23 cellular contexts compared by ENCODE assay signal in the genomic region with DNA sequence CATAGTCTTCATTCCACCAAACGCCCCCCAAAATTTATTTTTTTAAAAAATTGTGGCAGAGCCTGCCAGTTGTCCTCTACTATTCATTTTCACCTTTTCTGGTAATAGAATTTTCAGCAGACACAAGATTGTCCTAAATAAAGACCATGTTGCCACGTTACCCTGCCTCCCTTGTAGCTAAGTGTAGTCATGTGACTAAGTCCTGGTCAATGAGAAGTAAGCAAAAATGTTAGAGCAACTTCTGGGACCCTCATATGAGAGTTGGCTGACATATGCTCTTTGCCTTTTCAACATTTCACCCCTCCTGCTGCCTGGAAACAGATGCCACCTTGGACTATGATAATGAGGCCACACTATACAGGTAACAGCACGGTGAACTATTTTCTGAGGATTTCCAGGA.
A peak's percentile ranks its signal among the peaks of the same experiment; 100 is the strongest.
DNase-seq lines count a peak whose midpoint lies in the region; ATAC-seq and TF ChIP-seq lines count a peak whose summit lies in the region.
"Had no signal": no experiment of that assay in that cellular context is flagged by ENCODE, and none has a peak within 500 bp of the region (broad histone marks: within the 10 kb centered on the region; RNA-seq: fewer than 3 reads in every experiment).

No MANE protein-coding gene starts in this region.

- peaks cover 46% of the 10 kb centered on the region for H3K4me1 Mint-ChIP-seq in chondrocyte (ENCODE audit: low read depth)
- peaks cover 74% of the 10 kb centered on the region for H3K4me1 Mint-ChIP-seq in nephron

- TF ChIP-seq CTCF in chondrocyte (IDR thresholded peaks at IDR 0.05) (no peak), nephron (IDR thresholded peaks at IDR 0.05; ENCODE audit: unreplicated experiment in 3 of 3) (no peak), transverse colon (IDR thresholded peaks at IDR 0.05) (no peak)

- H3K4me1 ChIP-seq in transverse colon (peaks cover 7 to 45% (median 20%) of the 10 kb centered on the region in 4 donors), HAP-1 (peaks cover 5% of the 10 kb centered on the region; the same call in 1 of the 2 replicates)

- H3K9me3 Mint-ChIP-seq in chondrocyte (ENCODE audit: low read depth) (no peaks in the 10 kb centered on the region), nephron (no peaks in the 10 kb centered on the region)
- H3K9me3 Mint-ChIP-seq: activated T-cell treated with anti-CD3 and anti-CD28 coated beads, Interleukin-2, amount 50 U/mL, for 4 hours; CD8-positive, alpha-beta T cell; stimulated activated memory B cell treated with anti-CD40 and anti-IgM and Interleukin-4, amounts not matched to agents 10 μg/mL and 1 μg/mL and 100 μg/mL, for 72 hours had no signal

- intact Hi-C loops in transverse colon (cut with DNase I; ENCODE audit: low total_unique reads) = no loop called here

- no peak for TF ChIP-seq POLR2A in transverse colon (IDR thresholded peaks at IDR 0.05)

- no peaks in the 10 kb centered on the region for H3K9me3 ChIP-seq in transverse colon
- no peaks in the 10 kb centered on the region for H3K9me3 ChIP-seq in HAP-1
- H3K9me3 ChIP-seq: body of pancreas, right lobe of liver had no signal

- peak overlapping the region; percentile 86 for H3K27ac Mint-ChIP-seq in chondrocyte (ENCODE audit: unreplicated experiment)
- H3K27ac Mint-ChIP-seq in nephron = peak overlapping the region; percentile 26 to 73 (median 71)
- H3K27ac Mint-ChIP-seq: activated CD4-positive, alpha-beta T cell treated with anti-CD3 and anti-CD28 coated beads, Interleukin-2, amount 10 ng/mL, durations not matched to agents 24 days and 14 days; CD8-positive, alpha-beta T cell; stimulated activated memory B cell treated with anti-CD40 and anti-IgM and Interleukin-4, amounts not matched to agents 10 μg/mL and 1 μg/mL and 100 μg/mL, for 72 hours had no signal

- no peaks in the 10 kb centered on the region for H3K27me3 Mint-ChIP-seq in chondrocyte (ENCODE audit: low read depth)
- no peaks in the 10 kb centered on the region for H3K27me3 Mint-ChIP-seq in nephron (ENCODE audit: low read depth)
- H3K27me3 Mint-ChIP-seq: stimulated activated memory B cell treated with anti-CD40 and anti-IgM and Interleukin-4, amounts not matched to agents 10 μg/mL and 1 μg/mL and 100 μg/mL, for 72 hours had no signal

- H3K4me3 Mint-ChIP-seq in chondrocyte (ENCODE audit: unreplicated experiment) (no peak overlapping the region), nephron (no peak overlapping the region)
- H3K4me3 Mint-ChIP-seq: activated CD4-positive, alpha-beta T cell treated with anti-CD3 and anti-CD28 coated beads, Interleukin-2, amount 10 ng/mL, durations not matched to agents 24 days and 14 days; activated T-cell treated with anti-CD3 and anti-CD28 coated beads, Interleukin-2, amount 50 U/mL, for 4 hours; CD8-positive, alpha-beta T cell; stimulated activated memory B cell treated with anti-CD40 and anti-IgM and Interleukin-4, amounts not matched to agents 10 μg/mL and 1 μg/mL and 100 μg/mL, for 72 hours had no signal

- peaks cover 2% of the 10 kb centered on the region for H3K36me3 Mint-ChIP-seq in chondrocyte (ENCODE audit: low read depth)
- no peaks in the 10 kb centered on the region for H3K36me3 Mint-ChIP-seq in nephron (ENCODE audit: low read depth)
- H3K36me3 Mint-ChIP-seq: CD8-positive, alpha-beta T cell; stimulated activated memory B cell treated with anti-CD40 and anti-IgM and Interleukin-4, amounts not matched to agents 10 μg/mL and 1 μg/mL and 100 μg/mL, for 72 hours had no signal

- H3K27me3 ChIP-seq in transverse colon = no peaks in the 10 kb centered on the region
- peaks cover 6% of the 10 kb centered on the region; the same call in 1 of the 2 replicates for H3K27me3 ChIP-seq in HAP-1 (ENCODE audit: low read depth)
- H3K27me3 ChIP-seq: body of pancreas, right lobe of liver had no signal

- H3K36me3 ChIP-seq in transverse colon = no peaks in the 10 kb centered on the region
- no peaks in the 10 kb centered on the region for H3K36me3 ChIP-seq in HAP-1 (replicated peaks)
- H3K36me3 ChIP-seq: right lobe of liver, WERI-Rb-1 had no signal

- no peak for TF ChIP-seq EP300 in transverse colon (IDR thresholded peaks at IDR 0.05; ENCODE audit: low read depth)

- no peak for ATAC-seq in HG03045 (IDR thresholded peaks at IDR 0.05; ENCODE audit: unreplicated experiment)
- ATAC-seq: activated T-cell treated with anti-CD3 and anti-CD28 coated beads, Interleukin-2, amount 50 U/mL, for 4 hours; body of pancreas; CD8-positive, alpha-beta T cell; HepG2; right lobe of liver; stimulated activated memory B cell treated with anti-CD40 and anti-IgM and Interleukin-4, amounts not matched to agents 10 μg/mL and 1 μg/mL and 100 μg/mL, for 72 hours had no signal

- H3K4me3 ChIP-seq in transverse colon (no peak overlapping the region), HAP-1 (no peak overlapping the region)
- H3K4me3 ChIP-seq: body of pancreas, right lobe of liver had no signal

- in situ Hi-C loops in transverse colon (cut with MboI; ENCODE audit: low pct_ligation_motif_present in 1 of 4, low pct_unique_long_range_greater_than_20kb in 1 of 4, low sequenced_read_pairs in 3 of 4) (no loop called here), HAP-1 (cut with MboI; ENCODE audit: low sequenced_read_pairs) (no loop called here)

- WGBS in transverse colon (ENCODE audit: low coverage in 1 of 2), 2 donors = 70 to 84% methylated on average over 2 to 3 of the region's 3 CpGs

- H3K27ac ChIP-seq in transverse colon = peak overlapping the region in 3 of 4 donors; percentile 72 to 79 (median 74)
- H3K27ac ChIP-seq: body of pancreas, right lobe of liver, WERI-Rb-1 had no signal

- peak; percentile 9 for DNase-seq in NCI-H2171 treated with DMSO at 0.1 percent for 48 hours (lab: John Stamatoyannopoulos, UW)
- no peak for DNase-seq in NCI-H2171 (lab: John Stamatoyannopoulos, UW)
- no peak for DNase-seq in chondrocyte (ENCODE audit: low spot score)
- no peak for DNase-seq in transverse colon
- DNase-seq in HAP-1 (ENCODE audit: low spot score in 2 of 2) = no peak
- no peak for DNase-seq in hippocampal formation (lab: John Stamatoyannopoulos, UW)
- DNase-seq: activated CD4-positive, alpha-beta T cell treated with anti-CD3 and anti-CD28 coated beads, Interleukin-2, amount 10 ng/mL, durations not matched to agents 24 days and 14 days; activated gamma-delta T cell treated with Interleukin-2 at 50 U/mL for 16 hours; activated T-cell treated with anti-CD3 and anti-CD28 coated beads, Interleukin-2, amount 50 U/mL, for 4 hours; AML-193; body of pancreas; CD8-positive, alpha-beta T cell; kidney glomerular epithelial cell; NCI-H1694; NCI-H69; right lobe of liver; SIG-M5; stimulated activated CD4-positive, alpha-beta T cell treated with anti-CD3 and anti-CD28 coated beads, Interleukin-4, amount 100 ng/mL, for 4 hours; WERI-Rb-1 had no signal
